1 cellular context compared by ENCODE assay signal in genomic region chr17:32927201-32927723, GRCh38.
A peak's percentile ranks its signal among the peaks of the same experiment; 100 is the strongest.
TF ChIP-seq lines count a peak whose summit lies in the region.

No MANE protein-coding gene starts in this region.

TF ChIP-seq in HepG2, 621 proteins besides CTCF, POLR2A, EP300 and RAD21 (continued from another document and continues in another):
- no peak for TF ChIP-seq RNF219 (CRISPR knock-in tag; IDR thresholded peaks at IDR 0.05)
- TF ChIP-seq PRMT3 (CRISPR knock-in tag; IDR thresholded peaks at IDR 0.05; ENCODE audit: borderline replicate concordance, low read depth): no peak
- no peak for TF ChIP-seq TCF7L2 (IDR thresholded peaks at IDR 0.05; ENCODE audit: low read depth, low read length)
- TF ChIP-seq CENPT (CRISPR knock-in tag; IDR thresholded peaks at IDR 0.05; ENCODE audit: low read depth): no peak; the same call in 1 of the 2 replicates
- no peak for TF ChIP-seq HDAC6 (IDR thresholded peaks at IDR 0.05; ENCODE audit: low read depth, low read length)
- no peak for TF ChIP-seq DMTF1 (CRISPR knock-in tag; IDR thresholded peaks at IDR 0.05)
- no peak for TF ChIP-seq AHDC1 (CRISPR knock-in tag; IDR thresholded peaks at IDR 0.05; ENCODE audit: borderline replicate concordance)
- TF ChIP-seq ZNF878 (CRISPR knock-in tag; IDR thresholded peaks at IDR 0.05): 0 out of 2 replicates have a peak, but pooled peaks have one; percentile 54
- no peak for TF ChIP-seq SMARCE1 (IDR thresholded peaks at IDR 0.05; ENCODE audit: borderline replicate concordance)
- no peak for TF ChIP-seq ZSCAN30 (CRISPR knock-in tag; IDR thresholded peaks at IDR 0.05)
- 0 out of 2 replicates have a peak, but pooled peaks have one; percentile 47 for TF ChIP-seq DRAP1 (CRISPR knock-in tag; IDR thresholded peaks at IDR 0.05)
- TF ChIP-seq DDIT3 (CRISPR knock-in tag; IDR thresholded peaks at IDR 0.05): no peak
- TF ChIP-seq CAMTA2 (CRISPR knock-in tag; IDR thresholded peaks at IDR 0.05; ENCODE audit: borderline replicate concordance): no peak
- no peak for TF ChIP-seq ETV6 (CRISPR knock-in tag; conservative IDR thresholded peaks at IDR 0.05)
- TF ChIP-seq RBAK (CRISPR knock-in tag; IDR thresholded peaks at IDR 0.05): no peak
- no peak for TF ChIP-seq ZBTB8A (CRISPR knock-in tag; IDR thresholded peaks at IDR 0.05; ENCODE audit: borderline replicate concordance, low read depth)
- TF ChIP-seq HNF4A (CRISPR knock-in tag; IDR thresholded peaks at IDR 0.05): peak; percentile 87
- no peak for TF ChIP-seq RAD51 (IDR thresholded peaks at IDR 0.05; ENCODE audit: borderline replicate concordance)
- no peak for TF ChIP-seq SMARCC2 (IDR thresholded peaks at IDR 0.05)
- no peak for TF ChIP-seq BRD4 (CRISPR knock-in tag; IDR thresholded peaks at IDR 0.05)
- peak; percentile 91 for TF ChIP-seq PHF21A (CRISPR knock-in tag; IDR thresholded peaks at IDR 0.05)
- TF ChIP-seq SRF (IDR thresholded peaks at IDR 0.05; ENCODE audit: low read depth, low read length): no peak
- no peak for TF ChIP-seq DR1 (CRISPR knock-in tag; IDR thresholded peaks at IDR 0.05)
- 0 out of 2 replicates have a peak, but pooled peaks have one; percentile 21 for TF ChIP-seq ZNF580 (CRISPR knock-in tag; IDR thresholded peaks at IDR 0.05; ENCODE audit: borderline replicate concordance, low read depth)
- TF ChIP-seq CREBL2 (CRISPR knock-in tag; IDR thresholded peaks at IDR 0.05; ENCODE audit: borderline replicate concordance): no peak
- peak; percentile 60; the same call in 1 of the 2 replicates for TF ChIP-seq ZNF121 (CRISPR knock-in tag; IDR thresholded peaks at IDR 0.05)
- TF ChIP-seq IRF2 (CRISPR knock-in tag; IDR thresholded peaks at IDR 0.05): peak; percentile 60
- TF ChIP-seq ZNF451 (CRISPR knock-in tag; IDR thresholded peaks at IDR 0.05): no peak
- TF ChIP-seq XRCC5 (optimal IDR thresholded peaks at IDR 0.05; ENCODE audit: low read length): no peak
- no peak for TF ChIP-seq NFYB (CRISPR knock-in tag; IDR thresholded peaks at IDR 0.05)
- no peak for TF ChIP-seq ARID3A (IDR thresholded peaks at IDR 0.05; ENCODE audit: low read depth, low read length)
- TF ChIP-seq ZBTB37 (CRISPR knock-in tag; IDR thresholded peaks at IDR 0.05): no peak
- TF ChIP-seq ZNF672 (CRISPR knock-in tag; IDR thresholded peaks at IDR 0.05): no peak
- TF ChIP-seq ZNF546 (CRISPR knock-in tag; conservative IDR thresholded peaks at IDR 0.05): no peak
- TF ChIP-seq TEAD3 (CRISPR knock-in tag; optimal IDR thresholded peaks at IDR 0.05; ENCODE audit: borderline replicate concordance): peak; percentile 80
- no peak for TF ChIP-seq MXI1 (IDR thresholded peaks at IDR 0.05; ENCODE audit: borderline replicate concordance, low read depth, low read length)
- no peak for TF ChIP-seq RELA (CRISPR knock-in tag; IDR thresholded peaks at IDR 0.05)
- no peak for TF ChIP-seq ZNF589 (CRISPR knock-in tag; conservative IDR thresholded peaks at IDR 0.05)
- TF ChIP-seq MYPOP (CRISPR knock-in tag; IDR thresholded peaks at IDR 0.05): no peak
- no peak for TF ChIP-seq EZH2 (conservative IDR thresholded peaks at IDR 0.05; ENCODE audit: low read depth, low read length)
- no peak for TF ChIP-seq ZNF619 (CRISPR knock-in tag; IDR thresholded peaks at IDR 0.05)
- no peak for TF ChIP-seq ZKSCAN5 (CRISPR knock-in tag; IDR thresholded peaks at IDR 0.05)
- no peak for TF ChIP-seq PCBP1 (IDR thresholded peaks at IDR 0.05; ENCODE audit: borderline replicate concordance, low read depth, low read length)
- TF ChIP-seq POLR2AphosphoS5 (IDR thresholded peaks at IDR 0.05; ENCODE audit: low read depth, low read length): peak; percentile 29; the same call in 1 of the 2 replicates
- 0 out of 2 replicates have a peak, but pooled peaks have one; percentile 7 for TF ChIP-seq SALL2 (CRISPR knock-in tag; IDR thresholded peaks at IDR 0.05)
- TF ChIP-seq ZNF280B (CRISPR knock-in tag; IDR thresholded peaks at IDR 0.05; ENCODE audit: borderline replicate concordance): no peak
- no peak for TF ChIP-seq ZSCAN25 (CRISPR knock-in tag; IDR thresholded peaks at IDR 0.05)
- no peak for TF ChIP-seq ZNF383 (CRISPR knock-in tag; IDR thresholded peaks at IDR 0.05; ENCODE audit: borderline replicate concordance)
- no peak for TF ChIP-seq ZNF337 (CRISPR knock-in tag; IDR thresholded peaks at IDR 0.05; ENCODE audit: borderline replicate concordance, low read depth)
- no peak; the same call in 1 of the 2 replicates for TF ChIP-seq MYC (CRISPR knock-in tag; IDR thresholded peaks at IDR 0.05; ENCODE audit: borderline replicate concordance)
- peak; percentile 52; the same call in 1 of the 2 replicates for TF ChIP-seq HOXA3 (CRISPR knock-in tag; IDR thresholded peaks at IDR 0.05)
- TF ChIP-seq ZNF703 (CRISPR knock-in tag; IDR thresholded peaks at IDR 0.05; ENCODE audit: borderline replicate concordance): no peak
- TF ChIP-seq SP1 (IDR thresholded peaks at IDR 0.05): no peak
- TF ChIP-seq SP1 (CRISPR knock-in tag; IDR thresholded peaks at IDR 0.05): no peak
- peak; percentile 80; the same call in 1 of the 2 replicates for TF ChIP-seq KDM1A (CRISPR knock-in tag; IDR thresholded peaks at IDR 0.05)
- no peak for TF ChIP-seq TBL1XR1 (IDR thresholded peaks at IDR 0.05; ENCODE audit: borderline replicate concordance, low read length, partially characterized antibody)
